Comparison of ENCODE assay signal across 8 cellular contexts in the genomic region with DNA sequence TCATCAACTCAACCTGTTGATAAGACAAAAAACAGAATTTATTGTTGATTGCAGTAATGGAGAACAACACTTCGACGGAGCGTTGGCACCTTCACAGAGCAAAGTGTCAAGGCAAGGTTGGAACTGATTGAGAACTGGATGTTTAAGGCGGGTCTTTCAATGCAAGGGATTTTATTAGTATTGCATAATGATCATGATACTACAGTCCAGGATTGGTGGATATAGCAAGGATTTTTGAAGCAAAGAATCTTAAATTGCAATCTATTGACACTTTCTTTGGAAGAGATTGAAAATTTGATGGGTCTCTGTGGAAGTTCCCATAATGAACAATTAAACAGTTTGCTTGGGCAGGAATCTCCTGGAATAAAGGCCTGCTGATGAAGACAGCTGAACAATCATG. TPM values are rescaled to one million over a fixed set of nuclear protein-coding genes. Genes with fewer than 3 reads are reported as not detected.
DNase-seq lines count a peak whose midpoint lies in the region; ATAC-seq and TF ChIP-seq lines count a peak whose summit lies in the region.

No MANE protein-coding gene starts in this region.

- WGBS in GM23248 (ENCODE audit: low coverage in 1 of 2, low lambda C conversion rate in 2 of 2, missing lambda C conversion rate in 2 of 2), 2 experiments, result 94 to 97% methylated on average over 4 of the region's 4 CpGs
- 88 to 90% (median 90%) methylated on average over 4 of the region's 4 CpGs for WGBS in psoas muscle, 3 donors

- ATAC-seq in Panc1 (no peak), psoas muscle (no peak), HG03045 (IDR thresholded peaks at IDR 0.05; ENCODE audit: unreplicated experiment) (no peak)

- H3K79me2 ChIP-seq in GM23248 (ENCODE audit: insufficient read depth), result no peaks in the 10 kb centered on the region

- peak overlapping the region; percentile 86; the same call in 1 of the 2 replicates for H3K9ac ChIP-seq in GM23248

- H4K20me1 ChIP-seq in GM23248 (ENCODE audit: insufficient read depth), result no peaks in the 10 kb centered on the region

- H3K4me1 ChIP-seq in GM23248 (ENCODE audit: insufficient read depth) (peaks cover 15% of the 10 kb centered on the region), Panc1 (ENCODE audit: control insufficient read depth, insufficient read depth, low read length) (no peaks in the 10 kb centered on the region), psoas muscle (peaks cover 3% of the 10 kb centered on the region)

- H3K9me3 ChIP-seq in GM23248 (ENCODE audit: low read depth) (no peaks in the 10 kb centered on the region), Panc1 (ENCODE audit: control insufficient read depth, insufficient read depth, low read depth, low read length) (no peaks in the 10 kb centered on the region), psoas muscle (peaks cover 46% of the 10 kb centered on the region)

- DNase-seq in GM23248 (no peak), Panc1 (ENCODE audit: low read depth, low spot score) (no peak), fibroblast of villous mesenchyme (ENCODE audit: low read depth) (no peak), psoas muscle (no peak), GF-D8 (lab: John Stamatoyannopoulos, UW) (no peak), NCI-H1436 (lab: John Stamatoyannopoulos, UW) (no peak), midbrain (lab: John Stamatoyannopoulos, UW) (no peak)

- H3F3A ChIP-seq in GM23248 (ENCODE audit: insufficient read depth), result peaks cover 26% of the 10 kb centered on the region

- H3K4me2 ChIP-seq in GM23248 (ENCODE audit: unreplicated experiment), result peak overlapping the region; percentile 77

- H3K27me3 ChIP-seq in GM23248 (replicated peaks; ENCODE audit: insufficient read depth) (no peaks in the 10 kb centered on the region), Panc1 (ENCODE audit: control insufficient read depth, insufficient read depth, low read length) (no peaks in the 10 kb centered on the region), psoas muscle (ENCODE audit: insufficient read depth in 3 of 3, low read length in 2 of 3) (no peaks in the 10 kb centered on the region)

- intact Hi-C loops in Panc1 (cut with micrococcal nuclease; ENCODE audit: unreplicated experiment), result no loop called here
- intact Hi-C loops in psoas muscle (cut with DNase I), result loop anchor here (5.0 to 10.0 kb wide), 5 partner anchors 47 to 251 kb away; partner anchors contain the start of genes ZNF112 (in 1 of the 2), ZNF223 (in 1 of the 2), ZNF226 (in 1 of the 2) and ZNF227 (in 1 of the 2)

- CTCF ChIA-PET in Panc1 (lab: Charles Lee), result interaction anchor here (0.6 kb wide), 1 partner anchor 1561 kb away, joined by 3 read pairs; no protein-coding TSS in a partner anchor

- H3K36me3 ChIP-seq in GM23248 (ENCODE audit: low read depth) (0 out of 2 replicates have a peak, but pooled peaks cover 3% of the 10 kb centered on the region), Panc1 (ENCODE audit: control insufficient read depth, insufficient read depth, low read length) (peaks cover 5% of the 10 kb centered on the region), psoas muscle (ENCODE audit: insufficient read depth in 1 of 2, low read depth in 1 of 2) (peaks cover 0 to 27% of the 10 kb centered on the region in 2 donors)

- H2AFZ ChIP-seq in GM23248, result peak overlapping the region; percentile 95

- TF ChIP-seq CTCF in Panc1 (IDR thresholded peaks at IDR 0.05) (no peak), fibroblast of villous mesenchyme (IDR thresholded peaks at IDR 0.05; ENCODE audit: insufficient read depth, low read depth, low read length) (no peak), psoas muscle (IDR thresholded peaks at IDR 0.05) (no peak)

- H3K4me3 ChIP-seq in GM23248 (peak overlapping the region; percentile 89), Panc1 (ENCODE audit: low read depth in 2 of 2, low read length in 2 of 2) (peak overlapping the region; percentile 89 to 90; a peak in 3 of 4 replicates), fibroblast of villous mesenchyme (ENCODE audit: low read depth, low read length) (peak overlapping the region; percentile 84), psoas muscle (peak overlapping the region; percentile 92)

- H3K27ac ChIP-seq in GM23248, result no peak overlapping the region
- no peak overlapping the region for H3K27ac ChIP-seq in Panc1 (ENCODE audit: low read length)
- peak overlapping the region; percentile 82 for H3K27ac ChIP-seq in psoas muscle

- BruUV-seq in Panc1 (replicated peaks; lab: Mats Ljungman, UMichigan), result no TSS peak

- POLR2A ChIA-PET in Panc1 (lab: Charles Lee), result no interaction called here

- no peaks in the 10 kb centered on the region for H3K9me2 ChIP-seq in GM23248 (ENCODE audit: insufficient read depth)

- in situ Hi-C loops in GM23248 (cut with MboI), result no loop called here
- in situ Hi-C loops in Panc1 (cut with HindIII; ENCODE audit: low pct_unique_long_range_greater_than_20kb, low sequenced_read_pairs), result no loop called here

RNA-seq across cellular contexts. Expression of gene ZNF235, which starts 0.6 kb away (rescaled TPM):
- 1.0 and 2.1 TPM in 2 replicates for total RNA-seq in GM23248 (2014; rRNA removed; shearing (Covaris generic))
- polyA plus RNA-seq in GM23248 (2016; fragmentation: Nextera tagmentation; extraction: Ambion mirVana) (1.4 and 2.6 TPM in 2 replicates), psoas muscle (1 to 10 TPM; 1.1 to 3.2 (median 1.5) TPM)
- total RNA-seq in Panc1 (2021; ENCODE audit: unreplicated experiment) (5.1 TPM), fibroblast of villous mesenchyme (4.8 and 8.2 TPM in 2 replicates), psoas muscle (1 to 10 TPM; 1.4 to 2.6 (median 2.1) TPM)
- polyA plus RNA-seq in Panc1 (2012; ENCODE audit: insufficient read length), result 2.8 TPM

RNA-seq across cellular contexts. Expression of gene ZNF233, which starts 45.8 kb away (rescaled TPM):
- total RNA-seq in GM23248 (2014; rRNA removed; shearing (Covaris generic)), result 0.13 and 0.86 TPM in 2 replicates
- 0.61 and 0.80 TPM in 2 replicates for polyA plus RNA-seq in GM23248 (2016; fragmentation: Nextera tagmentation; extraction: Ambion mirVana)
- 1.8 TPM for total RNA-seq in Panc1 (2021; ENCODE audit: unreplicated experiment)
- polyA plus RNA-seq in Panc1 (2012; ENCODE audit: insufficient read length), result 1.1 TPM
- 0.32 and 2.2 TPM in 2 replicates for total RNA-seq in fibroblast of villous mesenchyme
- 1 to 10 TPM in 2 of 4 donors, under 1 TPM in 2; 0.25 to 4.5 (median 1.1) TPM for total RNA-seq in psoas muscle
- 1 to 10 TPM in 1 of 3 donors, under 1 TPM in 2; 0.34 to 2.1 (median 0.77) TPM for polyA plus RNA-seq in psoas muscle

RNA-seq across cellular contexts. Expression of gene ZNF112, which starts 51.0 kb away (rescaled TPM):
- total RNA-seq in GM23248 (2014; rRNA removed; shearing (Covaris generic)), result 5.6 and 5.7 TPM in 2 replicates
- polyA plus RNA-seq in GM23248 (2016; fragmentation: Nextera tagmentation; extraction: Ambion mirVana), result 4.2 and 5.6 TPM in 2 replicates
- 4.3 TPM for total RNA-seq in Panc1 (2021; ENCODE audit: unreplicated experiment)
- polyA plus RNA-seq in Panc1 (2012; ENCODE audit: insufficient read length), result 1.2 TPM
- 6.4 and 8.6 TPM in 2 replicates for total RNA-seq in fibroblast of villous mesenchyme
- 1 to 10 TPM; 1.4 to 4.8 (median 1.7) TPM for total RNA-seq in psoas muscle
- polyA plus RNA-seq in psoas muscle, result 1 to 10 TPM in 1 of 3 donors, under 1 TPM in 2; 0.70 to 1.5 (median 0.91) TPM
